In genomic region chr14:98137626-98138025, GRCh38 we compare ENCODE assay signal across 16 cellular contexts.
DNase-seq lines count a peak whose midpoint lies in the region; ATAC-seq, FAIRE-seq and TF ChIP-seq lines count a peak whose summit lies in the region.
"Had no signal": no experiment of that assay in that cellular context is flagged by ENCODE, and none has a peak within 500 bp of the region (broad histone marks: within the 10 kb centered on the region; RNA-seq: fewer than 3 reads in every experiment).

No MANE protein-coding gene starts in this region.

- DNase-seq in T-helper 1 cell (no peak), NCI-H1436 treated with DMSO at 0.1 percent for 48 hours (lab: John Stamatoyannopoulos, UW) (peak; percentile 98), GM12878 (ENCODE audit: low read depth, low spot score) (no peak), ecto neural progenitor cell (ENCODE audit: low spot score) (no peak), urothelium cell line (ENCODE audit: low spot score) (no peak)
- DNase-seq in effector CD4-positive, alpha-beta T cell, result no peak
- DNase-seq: activated effector memory CD4-positive, alpha-beta T cell treated with anti-CD3 and anti-CD28 coated beads, Interleukin-2, amount 50 U/mL, for 16 hours; NCI-H446 treated with DMSO at 0.1 percent for 48 hours; spleen; uterus had no signal

- no peak for ATAC-seq in GM12878
- ATAC-seq: K562 had no signal

- POLR2A ChIA-PET in GM12878 (lab: Charles Lee), result interaction anchor here (0.6 to 1.3 kb wide), 3 partner anchors 17 to 64 kb away, joined by 3 to 4 read pairs (median 3); no protein-coding TSS in a partner anchor

- H3K36me3 ChIP-seq in GM12878 (ENCODE audit: control insufficient read depth in 2 of 2, insufficient read depth in 2 of 2, low read length in 1 of 2) (no peaks in the 10 kb centered on the region), neural cell (ENCODE audit: insufficient read depth, low read length) (no peaks in the 10 kb centered on the region)
- H3K36me3 ChIP-seq: neutrophil, spleen, uterus had no signal

- FAIRE-seq in GM12878 (lab: Jason Lieb, UNC) (no peak), urothelium cell line (lab: Jason Lieb, UNC) (no peak)
- FAIRE-seq: colon, K562, keratinocyte had no signal

- in situ Hi-C loops in GM12878 (cut with MboI), result loop anchor here (25.0 kb wide), 1 partner anchor 1125 kb away; the partner anchor contains the start of gene BCL11B

- H3K36me3 Mint-ChIP-seq in T-helper 1 cell treated with Interleukin-12 subunit alpha and Interleukin-12 subunit beta and Interleukin-4 antibody, amounts not matched to agents 30 μg/mL and 1 μg/mL, for 36 hours (ENCODE audit: low read depth), result no peaks in the 10 kb centered on the region

- no peak for TF ChIP-seq EP300 in GM12878 (IDR thresholded peaks at IDR 0.05; ENCODE audit: borderline replicate concordance in 1 of 2, control insufficient read depth in 1 of 2, low read depth in 2 of 2, low read length in 2 of 2)
- peak; percentile 32 for TF ChIP-seq EP300 in neural cell (conservative IDR thresholded peaks at IDR 0.05; ENCODE audit: poor library complexity, severe bottlenecking)

- intact Hi-C loops in GM12878 (cut with micrococcal nuclease; ENCODE audit: unreplicated experiment), result loop anchor here (2.0 kb wide), 1 partner anchor 1129 kb away; no protein-coding TSS in a partner anchor

- peaks cover 3% of the 10 kb centered on the region for H3F3A ChIP-seq in neural cell (ENCODE audit: insufficient read depth, low read length, poor library complexity, severe bottlenecking)

- peak overlapping the region; percentile 84 for H3K4me3 Mint-ChIP-seq in T-helper 1 cell treated with Interleukin-12 subunit alpha and Interleukin-12 subunit beta and Interleukin-4 antibody, amounts not matched to agents 30 μg/mL and 1 μg/mL, for 36 hours

- H2AFZ ChIP-seq in GM12878 (ENCODE audit: control insufficient read depth, low read depth, low read length), result no peak overlapping the region
- H2AFZ ChIP-seq in neural cell (ENCODE audit: low read depth, low read length), result no peak overlapping the region

- TF ChIP-seq CTCF in GM12878 (IDR thresholded peaks at IDR 0.05 in 2 of 3, conservative IDR thresholded peaks at IDR 0.05 in 1 of 3; ENCODE audit: control insufficient read depth in 2 of 3, extremely low read depth in 1 of 3, insufficient read depth in 1 of 3, low read depth in 3 of 3, low read length in 3 of 3) (no peak), neural cell (IDR thresholded peaks at IDR 0.05; ENCODE audit: poor library complexity, severe bottlenecking) (no peak)

- no TSS peak for BruUV-seq in GM12878 (replicated peaks; lab: Mats Ljungman, UMichigan)

- H3K4me1 Mint-ChIP-seq in T-helper 1 cell treated with Interleukin-12 subunit alpha and Interleukin-12 subunit beta and Interleukin-4 antibody, amounts not matched to agents 30 μg/mL and 1 μg/mL, for 36 hours (ENCODE audit: low read depth), result peaks cover 64% of the 10 kb centered on the region

- H3K27me3 Mint-ChIP-seq in T-helper 1 cell treated with Interleukin-12 subunit alpha and Interleukin-12 subunit beta and Interleukin-4 antibody, amounts not matched to agents 30 μg/mL and 1 μg/mL, for 36 hours (ENCODE audit: low read depth), result no peaks in the 10 kb centered on the region

- H3K27ac Mint-ChIP-seq in T-helper 1 cell treated with Interleukin-12 subunit alpha and Interleukin-12 subunit beta and Interleukin-4 antibody, amounts not matched to agents 30 μg/mL and 1 μg/mL, for 36 hours, result peak overlapping the region; percentile 87

- SMC1A ChIA-PET in GM12878 (lab: Charles Lee; ENCODE audit: uncharacterized antibody, unreplicated experiment), result interaction anchor here (0.5 to 18.4 kb wide), 17 partner anchors 8 to 1279 kb away, joined by 3 to 461 read pairs (median 4); no protein-coding TSS in a partner anchor

- H3K4me3 ChIP-seq in GM12878 (no peak overlapping the region), neural cell (ENCODE audit: low read length) (peak overlapping the region; percentile 39)
- H3K4me3 ChIP-seq: K562, spleen, uterus had no signal

- H4K20me1 ChIP-seq in GM12878 (ENCODE audit: control insufficient read depth, insufficient read depth) (no peaks in the 10 kb centered on the region), neural cell (ENCODE audit: insufficient read depth) (no peaks in the 10 kb centered on the region)

- RAD21 ChIA-PET in GM12878 (lab: Charles Lee; ENCODE audit: unreplicated experiment), result interaction anchor here (0.7 to 11.5 kb wide), 26 partner anchors 8 to 1278 kb away, joined by 3 to 407 read pairs (median 4); no protein-coding TSS in a partner anchor

- 2% methylated on average over 7 of the region's 7 CpGs for WGBS in GM12878 (ENCODE audit: insufficient coverage, insufficient replicate concordance, low lambda C conversion rate, missing lambda C conversion rate)

- no peaks in the 10 kb centered on the region for H3K79me2 ChIP-seq in GM12878 (ENCODE audit: control insufficient read depth, insufficient read depth, low read length)
- no peaks in the 10 kb centered on the region for H3K79me2 ChIP-seq in neural cell (replicated peaks; ENCODE audit: insufficient read depth, low read length)

- H3K27ac ChIP-seq in GM12878 (ENCODE audit: control insufficient read depth, insufficient read depth), result no peak overlapping the region
- peak overlapping the region; percentile 81 for H3K27ac ChIP-seq in neural cell (ENCODE audit: low read length)
- H3K27ac ChIP-seq: neutrophil, uterus had no signal

- H3K9ac ChIP-seq in GM12878 (ENCODE audit: control insufficient read depth, insufficient read depth, low read length), result no peak overlapping the region
- H3K9ac ChIP-seq in neural cell (ENCODE audit: low read length), result peak overlapping the region; percentile 68

- TF ChIP-seq POLR2A in GM12878 (IDR thresholded peaks at IDR 0.05; ENCODE audit: low read depth, low read length), result no peak

- no peaks in the 10 kb centered on the region for H3K9me2 ChIP-seq in neural cell (ENCODE audit: insufficient read depth, low read length)

- no peak overlapping the region for H3K4me2 ChIP-seq in GM12878 (ENCODE audit: control insufficient read depth, insufficient read depth)
- H3K4me2 ChIP-seq in neural cell (ENCODE audit: low read length), result no peak overlapping the region

- TF ChIP-seq RAD21 in GM12878 (IDR thresholded peaks at IDR 0.05; ENCODE audit: insufficient read depth, low read depth, low read length), result no peak
- TF ChIP-seq RAD21 in neural cell (conservative IDR thresholded peaks at IDR 0.05), result no peak

- H3K4me1 ChIP-seq in GM12878 (ENCODE audit: control insufficient read depth, insufficient read depth, low read length), result no peaks in the 10 kb centered on the region; the same call in 1 of the 2 replicates
- H3K4me1 ChIP-seq: uterus had no signal

- CTCF ChIA-PET in GM12878 (lab: Yijun Ruan, JAX), result interaction anchor here (0.5 to 10.8 kb wide), 22 partner anchors 21 to 1155 kb away, joined by 3 to 158 read pairs (median 5); no protein-coding TSS in a partner anchor

- no peaks in the 10 kb centered on the region; the same call in 2 of the 3 replicates for H3K9me3 ChIP-seq in GM12878 (replicated peaks; ENCODE audit: control insufficient read depth, insufficient read depth, low read length)
- no peaks in the 10 kb centered on the region for H3K9me3 ChIP-seq in neural cell (ENCODE audit: low read length)
- H3K9me3 ChIP-seq: neutrophil, spleen, uterus had no signal

- H3K27me3 ChIP-seq in GM12878 (replicated peaks in 1 of 2; ENCODE audit: control insufficient read depth in 2 of 2, insufficient read depth in 2 of 2, low read length in 1 of 2) (no peaks in the 10 kb centered on the region), neural cell (ENCODE audit: insufficient read depth, low read depth, low read length) (no peaks in the 10 kb centered on the region)
- H3K27me3 ChIP-seq: uterus had no signal

- H3K9me3 Mint-ChIP-seq in T-helper 1 cell treated with Interleukin-12 subunit alpha and Interleukin-12 subunit beta and Interleukin-4 antibody, amounts not matched to agents 30 μg/mL and 1 μg/mL, for 36 hours, result no peaks in the 10 kb centered on the region

TF ChIP-seq in GM12878, 131 proteins besides CTCF, POLR2A, EP300 and RAD21:
- TF ChIP-seq ZNF274 (IDR thresholded peaks at IDR 0.05; ENCODE audit: insufficient read depth, insufficient read length) (no peak), TBL1XR1 (IDR thresholded peaks at IDR 0.05; ENCODE audit: low read depth, low read length) (no peak), NBN (IDR thresholded peaks at IDR 0.05) (no peak), EGR1 (IDR thresholded peaks at IDR 0.05; ENCODE audit: borderline replicate concordance in 1 of 2, low read depth in 2 of 2, low read length in 2 of 2) (no peak), ZZZ3 (IDR thresholded peaks at IDR 0.05; ENCODE audit: control insufficient read depth, insufficient read length, low read depth) (peak; percentile 54)

TF ChIP-seq in neural cell, 6 proteins besides CTCF, POLR2A, EP300 and RAD21 (continues in another document):
- TF ChIP-seq TAF1 (IDR thresholded peaks at IDR 0.05; ENCODE audit: low read depth) (no peak), EZH2 (IDR thresholded peaks at IDR 0.05; ENCODE audit: borderline replicate concordance, insufficient read depth, low read length, poor library complexity, severe bottlenecking) (no peak), POLR2AphosphoS5 (IDR thresholded peaks at IDR 0.05) (peak; percentile 53), REST (IDR thresholded peaks at IDR 0.05; ENCODE audit: borderline replicate concordance) (peak; percentile 36), SMC3 (conservative IDR thresholded peaks at IDR 0.05; ENCODE audit: poor library complexity) (peak; percentile 26)
